8 cellular contexts compared by ENCODE assay signal in genomic region chr11:10293423-10294288, GRCh38. TPM values are rescaled to one million over a fixed set of nuclear protein-coding genes. Genes with fewer than 3 reads are reported as not detected.
DNase-seq lines count a peak whose midpoint lies in the region; ATAC-seq, FAIRE-seq and TF ChIP-seq lines count a peak whose summit lies in the region.

SBF2 (minus strand) TSS chr11:10294219; CDS start chr11:10294069, 150 bp downstream.

- H3K4me3 Mint-ChIP-seq in T-helper 2 cell treated with Interferon-gamma antibody and Interleukin-4, amounts not matched to agents 5 μg/mL and 100 μg/mL, for 36 hours: peak within 1 kb of the TSS; percentile 68
- H3K4me3 Mint-ChIP-seq in astrocyte (ENCODE audit: unreplicated experiment): peak within 1 kb of the TSS; percentile 91

- no peaks in the 10 kb centered on the region for H3K9me3 ChIP-seq in MG63
- H3K9me3 ChIP-seq in astrocyte (ENCODE audit: insufficient read depth, low read depth, low read length): no peaks in the 10 kb centered on the region
- H3K9me3 ChIP-seq in right atrium auricular region: no peaks in the 10 kb centered on the region
- no peaks in the 10 kb centered on the region for H3K9me3 ChIP-seq in prostate gland

- H3K4me1 Mint-ChIP-seq in T-helper 2 cell treated with Interferon-gamma antibody and Interleukin-4, amounts not matched to agents 5 μg/mL and 100 μg/mL, for 36 hours (ENCODE audit: low read depth): peaks cover 33% of the 10 kb centered on the region
- peaks cover 33% of the 10 kb centered on the region for H3K4me1 Mint-ChIP-seq in astrocyte (ENCODE audit: low read depth, unreplicated experiment)

- intact Hi-C loops in prostate gland (cut with DNase I): no loop called here

- H3K27me3 Mint-ChIP-seq in T-helper 2 cell treated with Interferon-gamma antibody and Interleukin-4, amounts not matched to agents 5 μg/mL and 100 μg/mL, for 36 hours (ENCODE audit: low read depth): peaks cover 64% of the 10 kb centered on the region
- no peaks in the 10 kb centered on the region for H3K27me3 Mint-ChIP-seq in astrocyte (ENCODE audit: low read depth, unreplicated experiment)

- peaks cover 16% of the 10 kb centered on the region for H4K20me1 ChIP-seq in astrocyte (ENCODE audit: insufficient read depth, low read length)

- 2% methylated on average over 73 of the region's 81 CpGs for WGBS in prostate gland

- H2AFZ ChIP-seq in astrocyte (ENCODE audit: low read depth, low read length): peak within 1 kb of the TSS; percentile 93

- H3K9me3 Mint-ChIP-seq in T-helper 2 cell treated with Interferon-gamma antibody and Interleukin-4, amounts not matched to agents 5 μg/mL and 100 μg/mL, for 36 hours: no peaks in the 10 kb centered on the region
- H3K9me3 Mint-ChIP-seq in astrocyte (ENCODE audit: unreplicated experiment): no peaks in the 10 kb centered on the region

- H3K27me3 ChIP-seq in MG63: no peaks in the 10 kb centered on the region
- H3K27me3 ChIP-seq in astrocyte (ENCODE audit: insufficient read depth, low read length): peaks cover 10% of the 10 kb centered on the region
- no peaks in the 10 kb centered on the region for H3K27me3 ChIP-seq in right atrium auricular region
- H3K27me3 ChIP-seq in prostate gland (replicated peaks; ENCODE audit: insufficient read depth): no peaks in the 10 kb centered on the region

- peaks cover 47% of the 10 kb centered on the region for H3K79me2 ChIP-seq in astrocyte (ENCODE audit: insufficient read depth, low read length)

- peak; percentile 81 for TF ChIP-seq POLR2A in prostate gland (IDR thresholded peaks at IDR 0.05)

- TF ChIP-seq CTCF in astrocyte (IDR thresholded peaks at IDR 0.05; ENCODE audit: insufficient read depth, low read depth, low read length) (no peak), right atrium auricular region (IDR thresholded peaks at IDR 0.05) (no peak), prostate gland (IDR thresholded peaks at IDR 0.05) (no peak)

- H3K9ac ChIP-seq in astrocyte (ENCODE audit: low read length): peak within 1 kb of the TSS; percentile 86

- H3K4me1 ChIP-seq in astrocyte (ENCODE audit: insufficient read depth, low read length): peaks cover 19% of the 10 kb centered on the region
- peaks cover 0 to 36% of the 10 kb centered on the region in 2 donors for H3K4me1 ChIP-seq in right atrium auricular region
- peaks cover 3% of the 10 kb centered on the region for H3K4me1 ChIP-seq in prostate gland (replicated peaks)

- H3K27ac Mint-ChIP-seq in T-helper 2 cell treated with Interferon-gamma antibody and Interleukin-4, amounts not matched to agents 5 μg/mL and 100 μg/mL, for 36 hours: no peak within 1 kb of the TSS
- H3K27ac Mint-ChIP-seq in astrocyte (ENCODE audit: unreplicated experiment): peak within 1 kb of the TSS; percentile 92

- H3K36me3 ChIP-seq in MG63 (peaks cover 42% of the 10 kb centered on the region), astrocyte (ENCODE audit: insufficient read depth, low read length) (no peaks in the 10 kb centered on the region), right atrium auricular region (no peaks in the 10 kb centered on the region), prostate gland (no peaks in the 10 kb centered on the region)

- no peaks in the 10 kb centered on the region for H3K36me3 Mint-ChIP-seq in T-helper 2 cell treated with Interferon-gamma antibody and Interleukin-4, amounts not matched to agents 5 μg/mL and 100 μg/mL, for 36 hours (ENCODE audit: low read depth)
- H3K36me3 Mint-ChIP-seq in astrocyte (ENCODE audit: low read depth, unreplicated experiment): peaks cover 2% of the 10 kb centered on the region

- H3K27ac ChIP-seq in astrocyte (ENCODE audit: low read depth, low read length) (peak within 1 kb of the TSS; percentile 86), right atrium auricular region (peak within 1 kb of the TSS; percentile 98 to 100), prostate gland (peak within 1 kb of the TSS; percentile 94 to 96)

- peak within 1 kb of the TSS; percentile 93 for H3K4me2 ChIP-seq in astrocyte (ENCODE audit: low read length)

- DNase-seq in CD1c-positive myeloid dendritic cell (ENCODE audit: extremely low spot score) (peak; percentile 90), MG63 (peak; percentile 94), astrocyte (ENCODE audit: low read depth) (peak; percentile 80), right atrium auricular region (ENCODE audit: low spot score) (peak; percentile 93), prostate gland (ENCODE audit: low spot score) (peak; percentile 81), urothelium cell line (ENCODE audit: low spot score) (peak; percentile 85)
- DNase-seq in T-helper 2 cell treated with Interferon-gamma antibody and Interleukin-4, amounts not matched to agents 5 μg/mL and 100 μg/mL, for 36 hours (ENCODE audit: low spot score): peak; percentile 78

- ATAC-seq in GM21381 (IDR thresholded peaks at IDR 0.05; ENCODE audit: unreplicated experiment): peak; percentile 36

- H3K4me3 ChIP-seq in MG63 (peak within 1 kb of the TSS; percentile 85), astrocyte (ENCODE audit: insufficient read depth, low read depth, low read length) (peak within 1 kb of the TSS; percentile 67), right atrium auricular region (peak within 1 kb of the TSS; percentile 86 to 98), prostate gland (peak within 1 kb of the TSS; percentile 76 to 99)

- FAIRE-seq in astrocyte (lab: Jason Lieb, UNC) (no peak), urothelium cell line (lab: Jason Lieb, UNC) (no peak)

RNA-seq across cellular contexts. Expression of gene SBF2, which starts in this region (rescaled TPM):
- total RNA-seq in MG63 (2014; rRNA removed; shearing (Covaris generic); ENCODE audit: low replicate concordance): 16.7 and 23.2 TPM in 2 replicates
- total RNA-seq in astrocyte (43.7 and 50.0 TPM in 2 replicates), right atrium auricular region (10 to 100 TPM; 22.8 to 23.9 TPM), prostate gland (10 to 100 TPM; 35.9 to 56.7 TPM)

Comparison
In these comparisons a context has a peak if more than half of its experiments do, and no peak if none do; other contexts are left out.
1. Peak in every context shown above with its lines: DNase-seq, ATAC-seq, H3K4me3 ChIP-seq and H3K27ac ChIP-seq.